Comparison of ENCODE assay signal across 8 cellular contexts in the genomic region with DNA sequence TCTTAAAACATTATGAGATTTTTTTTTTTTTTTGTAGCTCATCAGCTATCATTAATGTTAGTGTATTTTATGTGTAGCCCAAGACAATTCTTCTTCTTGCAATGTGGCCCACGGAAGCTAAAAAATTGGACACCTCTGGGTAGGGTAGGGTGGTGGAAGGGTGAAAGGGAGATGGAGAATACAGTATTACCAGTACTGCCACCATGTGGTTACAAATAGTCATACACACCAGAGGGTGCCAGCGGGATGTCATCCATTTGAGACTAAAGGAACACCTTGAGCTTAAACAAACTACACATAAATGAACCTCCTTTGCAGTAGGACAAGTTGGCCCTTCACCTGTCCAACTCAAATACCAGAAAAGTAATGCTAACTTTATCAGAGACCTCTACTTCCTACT.
DNase-seq lines count a peak whose midpoint lies in the region; ATAC-seq lines count a peak whose summit lies in the region.

No MANE protein-coding gene starts in this region.

- intact Hi-C loops in left colon (cut with DNase I, micrococcal nuclease), result no loop called here

- ATAC-seq in HG02623 (IDR thresholded peaks at IDR 0.05; ENCODE audit: unreplicated experiment) (peak; percentile 93), left colon (peak; percentile 80), GM21737 (IDR thresholded peaks at IDR 0.05; ENCODE audit: unreplicated experiment) (no peak)

- DNase-seq in NCI-H524 (lab: John Stamatoyannopoulos, UW), result peak; percentile 3 to 38
- no peak for DNase-seq in NCI-H524 treated with DMSO at 0.1 percent for 48 hours (lab: John Stamatoyannopoulos, UW)
- peak; percentile 30 for DNase-seq in RPMI7951 (ENCODE audit: low read depth)
- DNase-seq in left colon, result peak in 1 of 2 donors; percentile 10
- DNase-seq in NCI-H1048 (lab: John Stamatoyannopoulos, UW), result no peak
- no peak for DNase-seq in T-helper 1 cell

Comparison
In these comparisons a context has a peak if more than half of its experiments do, and no peak if none do; other contexts are left out.
1. DNase-seq: peak in NCI-H524 (2 of 2) and RPMI7951 (single experiment); none in NCI-H524 treated with DMSO at 0.1 percent for 48 hours (single experiment), NCI-H1048 (single experiment) and T-helper 1 cell (0 of 5).